Comparison of ENCODE assay signal across 1 cellular context in genomic region chr20:50187403-50188051, GRCh38.
TF ChIP-seq lines count a peak whose summit lies in the region.

No MANE protein-coding gene starts in this region.

TF ChIP-seq in HepG2, 621 proteins besides CTCF, POLR2A, EP300 and RAD21 (continued from another document and continues in another):
- no peak for TF ChIP-seq ZNF569 (CRISPR knock-in tag; IDR thresholded peaks at IDR 0.05; ENCODE audit: borderline replicate concordance)
- peak; percentile 73; the same call in 1 of the 2 replicates for TF ChIP-seq ZNF556 (CRISPR knock-in tag; IDR thresholded peaks at IDR 0.05; ENCODE audit: borderline replicate concordance)
- no peak for TF ChIP-seq GLMP (CRISPR knock-in tag; IDR thresholded peaks at IDR 0.05; ENCODE audit: borderline replicate concordance)
- TF ChIP-seq SCMH1 (CRISPR knock-in tag; IDR thresholded peaks at IDR 0.05; ENCODE audit: borderline replicate concordance): no peak
- no peak for TF ChIP-seq THAP8 (CRISPR knock-in tag; IDR thresholded peaks at IDR 0.05; ENCODE audit: borderline replicate concordance)
- TF ChIP-seq HOXA5 (CRISPR knock-in tag; IDR thresholded peaks at IDR 0.05): no peak
- peak; percentile 31; the same call in 1 of the 2 replicates for TF ChIP-seq BORCS8-MEF2B (CRISPR knock-in tag; IDR thresholded peaks at IDR 0.05)
- TF ChIP-seq ZNF101 (CRISPR knock-in tag; IDR thresholded peaks at IDR 0.05; ENCODE audit: borderline replicate concordance, low read depth): no peak
- TF ChIP-seq CEBPZ (IDR thresholded peaks at IDR 0.05; ENCODE audit: low read length): no peak
- no peak for TF ChIP-seq ZNF782 (CRISPR knock-in tag; IDR thresholded peaks at IDR 0.05; ENCODE audit: borderline replicate concordance)
- peak; percentile 35; the same call in 1 of the 2 replicates for TF ChIP-seq NR1H2 (CRISPR knock-in tag; IDR thresholded peaks at IDR 0.05; ENCODE audit: borderline replicate concordance, low read depth)
- TF ChIP-seq MAFF (IDR thresholded peaks at IDR 0.05; ENCODE audit: low read depth, low read length): no peak
- no peak for TF ChIP-seq GMEB2 (CRISPR knock-in tag; IDR thresholded peaks at IDR 0.05; ENCODE audit: low read depth)
- no peak for TF ChIP-seq ZFP41 (CRISPR knock-in tag; IDR thresholded peaks at IDR 0.05; ENCODE audit: borderline replicate concordance)
- peak; percentile 94 for TF ChIP-seq JUN (CRISPR knock-in tag; IDR thresholded peaks at IDR 0.05)
- TF ChIP-seq ZNF143 (CRISPR knock-in tag; IDR thresholded peaks at IDR 0.05): no peak
- TF ChIP-seq SMAD3 (CRISPR knock-in tag; IDR thresholded peaks at IDR 0.05): no peak
- peak; percentile 59; the same call in 1 of the 2 replicates for TF ChIP-seq SAP130 (CRISPR knock-in tag; IDR thresholded peaks at IDR 0.05; ENCODE audit: low read depth)
- no peak for TF ChIP-seq RELA (CRISPR knock-in tag; IDR thresholded peaks at IDR 0.05)
- 0 out of 2 replicates have a peak, but pooled peaks have one; percentile 18 for TF ChIP-seq MAZ (IDR thresholded peaks at IDR 0.05; ENCODE audit: borderline replicate concordance, low read depth, low read length)
- TF ChIP-seq MAZ (CRISPR knock-in tag; IDR thresholded peaks at IDR 0.05; ENCODE audit: low read depth): peak; percentile 41; the same call in 1 of the 2 replicates
- no peak for TF ChIP-seq POLR2AphosphoS2 (IDR thresholded peaks at IDR 0.05; ENCODE audit: low read depth, low read length)
- no peak for TF ChIP-seq CHD2 (IDR thresholded peaks at IDR 0.05; ENCODE audit: low read depth, low read length)
- TF ChIP-seq NONO (IDR thresholded peaks at IDR 0.05): no peak
- peak; percentile 85 for TF ChIP-seq NONO (CRISPR knock-in tag; conservative IDR thresholded peaks at IDR 0.05)
- no peak for TF ChIP-seq NCOA5 (CRISPR knock-in tag; IDR thresholded peaks at IDR 0.05)
- 0 out of 2 replicates have a peak, but pooled peaks have one; percentile 13 for TF ChIP-seq ZBTB20 (CRISPR knock-in tag; IDR thresholded peaks at IDR 0.05; ENCODE audit: borderline replicate concordance, low read depth)
- peak; percentile 46; the same call in 1 of the 2 replicates for TF ChIP-seq RCOR2 (CRISPR knock-in tag; IDR thresholded peaks at IDR 0.05)
- TF ChIP-seq MTA1 (CRISPR knock-in tag; IDR thresholded peaks at IDR 0.05; ENCODE audit: borderline replicate concordance): peak; percentile 93; the same call in 1 of the 2 replicates
- TF ChIP-seq BCLAF1 (IDR thresholded peaks at IDR 0.05): no peak
- no peak for TF ChIP-seq ZHX1 (CRISPR knock-in tag; IDR thresholded peaks at IDR 0.05; ENCODE audit: low read depth)
- TF ChIP-seq ZNF775 (CRISPR knock-in tag; IDR thresholded peaks at IDR 0.05; ENCODE audit: borderline replicate concordance): no peak
- TF ChIP-seq ZNF574 (CRISPR knock-in tag; IDR thresholded peaks at IDR 0.05): peak; percentile 48; the same call in 1 of the 2 replicates
- no peak for TF ChIP-seq ZNF362 (CRISPR knock-in tag; IDR thresholded peaks at IDR 0.05; ENCODE audit: borderline replicate concordance)
- TF ChIP-seq SALL2 (CRISPR knock-in tag; IDR thresholded peaks at IDR 0.05): no peak
- no peak for TF ChIP-seq ARNT2 (CRISPR knock-in tag; IDR thresholded peaks at IDR 0.05; ENCODE audit: low read depth)
- TF ChIP-seq ZNF121 (CRISPR knock-in tag; IDR thresholded peaks at IDR 0.05): no peak
- TF ChIP-seq CAMTA2 (CRISPR knock-in tag; IDR thresholded peaks at IDR 0.05; ENCODE audit: borderline replicate concordance): no peak
- TF ChIP-seq IRF1 (CRISPR knock-in tag; IDR thresholded peaks at IDR 0.05; ENCODE audit: low read depth): 0 out of 2 replicates have a peak, but pooled peaks have one; percentile 60
- 0 out of 2 replicates have a peak, but pooled peaks have one; percentile 39 for TF ChIP-seq ZNF441 (CRISPR knock-in tag; IDR thresholded peaks at IDR 0.05; ENCODE audit: borderline replicate concordance)
- TF ChIP-seq ZNF781 (CRISPR knock-in tag; IDR thresholded peaks at IDR 0.05; ENCODE audit: borderline replicate concordance, not compliant biosample characterization): no peak
- peak; percentile 71 for TF ChIP-seq CREB1 (IDR thresholded peaks at IDR 0.05)
- no peak for TF ChIP-seq CREB1 (CRISPR knock-in tag; IDR thresholded peaks at IDR 0.05)
- TF ChIP-seq ZNF207 (IDR thresholded peaks at IDR 0.05; ENCODE audit: borderline replicate concordance): no peak
- TF ChIP-seq ZFX (CRISPR knock-in tag; IDR thresholded peaks at IDR 0.05; ENCODE audit: low read depth): peak; percentile 81
- TF ChIP-seq ZFP37 (CRISPR knock-in tag; IDR thresholded peaks at IDR 0.05; ENCODE audit: borderline replicate concordance): no peak; the same call in 1 of the 2 replicates
- 0 out of 2 replicates have a peak, but pooled peaks have one; percentile 15 for TF ChIP-seq ZNF256 (CRISPR knock-in tag; conservative IDR thresholded peaks at IDR 0.05)
- TF ChIP-seq CENPX (CRISPR knock-in tag; IDR thresholded peaks at IDR 0.05): no peak
